8 cellular contexts compared by ENCODE assay signal in the genomic region with DNA sequence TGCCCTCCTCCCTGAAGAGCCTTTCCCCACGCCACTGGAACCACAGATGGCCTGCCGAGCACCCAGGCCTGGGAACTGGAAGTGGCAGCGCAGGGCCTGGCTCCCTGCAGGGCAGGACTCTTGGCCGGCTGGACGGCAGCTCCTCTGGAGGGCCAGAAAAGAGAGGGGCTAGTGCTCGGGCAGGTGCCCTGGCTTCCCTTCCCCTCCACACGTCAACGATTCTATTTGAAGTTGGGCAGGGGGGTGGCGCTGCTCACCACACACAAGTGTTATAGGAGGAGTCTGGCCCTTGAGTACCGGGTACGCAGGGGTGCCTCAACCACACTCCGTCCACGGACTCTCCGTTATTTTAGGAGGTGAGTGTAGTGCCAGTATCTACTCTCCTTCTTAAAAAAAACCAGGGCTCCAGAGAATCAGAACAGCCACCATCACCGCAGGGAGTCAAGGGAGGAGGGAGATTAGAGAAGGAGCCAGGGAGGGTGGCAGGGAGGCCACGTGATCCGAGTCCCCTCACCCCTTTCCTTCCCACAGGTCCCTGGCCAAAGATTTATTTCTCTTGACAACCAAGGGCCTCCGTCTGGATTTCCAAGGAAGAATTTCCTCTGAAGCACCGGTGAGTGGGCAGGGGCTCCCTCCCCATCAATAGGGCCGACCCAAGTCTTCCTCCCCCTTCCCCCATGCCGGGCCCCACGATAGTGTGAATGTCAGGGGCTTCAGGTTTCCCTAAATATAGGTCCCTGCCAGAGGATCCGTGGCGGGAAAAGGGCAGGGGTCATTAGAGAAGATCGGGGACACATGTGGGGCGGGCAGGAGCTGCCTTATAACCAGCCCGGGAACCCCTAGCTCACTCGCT. TPM values are rescaled to one million over a fixed set of nuclear protein-coding genes. Genes with fewer than 3 reads are reported as not detected.
DNase-seq lines count a peak whose midpoint lies in the region; ATAC-seq lines count a peak whose summit lies in the region.

No MANE protein-coding gene starts in this region.

- peak; percentile 45 for DNase-seq in CD1c-positive myeloid dendritic cell (ENCODE audit: extremely low spot score)
- peak; percentile 51 for DNase-seq in NCI-H2107 (lab: John Stamatoyannopoulos, UW)
- peak; percentile 45 for DNase-seq in activated CD4-positive, CD25-positive, alpha-beta regulatory T cell treated with anti-CD3 and anti-CD28 coated beads, Interleukin-2, amount 50 U/mL, for 16 hours (ENCODE audit: low read depth, low spot score)
- DNase-seq in cerebellum (ENCODE audit: low spot score), result peak; percentile 79
- peak; percentile 78 for DNase-seq in left lobe of liver (ENCODE audit: low spot score)
- DNase-seq in stimulated activated CD4-positive, alpha-beta T cell treated with anti-CD3 and anti-CD28 coated beads, Interleukin-2, amount 100 ng/mL, for 24 hours, result peak; percentile 75 to 78

- ATAC-seq in GM21447 (IDR thresholded peaks at IDR 0.05; ENCODE audit: unreplicated experiment) (peak; percentile 46), left lobe of liver (peak; percentile 53), GM18517 (IDR thresholded peaks at IDR 0.05; ENCODE audit: unreplicated experiment) (no peak)

RNA-seq across cellular contexts. Expression of a gene that starts 1.4 kb away (rescaled TPM):
- total RNA-seq in cerebellum (61.7 TPM), left lobe of liver (176 TPM)

RNA-seq across cellular contexts. Expression of a gene that starts 11.7 kb away (rescaled TPM):
- 56.4 TPM for total RNA-seq in cerebellum
- 51.0 TPM for total RNA-seq in left lobe of liver

RNA-seq across cellular contexts. Expression of a gene that starts 27.6 kb away (rescaled TPM):
- total RNA-seq in cerebellum (0.45 TPM), left lobe of liver (0.86 TPM)

RNA-seq across cellular contexts. Expression of a gene that starts 31.9 kb away (rescaled TPM):
- total RNA-seq in cerebellum, result 19.3 TPM
- total RNA-seq in left lobe of liver, result 20.9 TPM

RNA-seq across cellular contexts. Expression of a gene that starts 33.0 kb away (rescaled TPM):
- total RNA-seq in cerebellum (15.6 TPM), left lobe of liver (0.13 TPM)
